13 cellular contexts compared by ENCODE assay signal in the genomic region with DNA sequence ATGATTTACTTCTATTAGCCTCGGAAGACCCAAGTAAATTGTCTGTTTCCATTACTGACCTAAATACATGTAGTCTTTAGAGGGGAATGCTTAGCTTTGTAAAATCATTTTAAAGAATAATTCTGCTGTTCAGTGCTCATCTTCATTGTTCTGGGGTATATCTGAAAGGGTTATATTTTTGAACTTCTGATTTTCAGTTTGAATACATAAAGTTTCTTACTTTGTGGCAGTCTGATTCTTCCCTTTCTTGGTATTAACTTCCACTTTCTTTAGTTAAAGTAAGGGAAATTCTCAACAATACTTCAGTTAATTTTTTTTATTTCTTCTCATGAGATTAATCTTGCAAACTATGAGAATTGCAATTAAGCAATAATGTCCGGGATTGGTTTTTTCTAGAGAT.
DNase-seq lines count a peak whose midpoint lies in the region; ATAC-seq, FAIRE-seq and TF ChIP-seq lines count a peak whose summit lies in the region.
"Had no signal": no experiment of that assay in that cellular context is flagged by ENCODE, and none has a peak within 500 bp of the region (broad histone marks: within the 10 kb centered on the region; RNA-seq: fewer than 3 reads in every experiment).

No MANE protein-coding gene starts in this region.

- intact Hi-C loops in activated CD4-positive, alpha-beta T cell treated with anti-CD3 and anti-CD28 coated beads for 36 hours (cut with DNase I, micrococcal nuclease), result loop anchor here in 1 of 2 experiments (2.0 kb wide), 1 partner anchor 45 kb away; no protein-coding TSS in a partner anchor

- H3K4me3 Mint-ChIP-seq in activated CD4-positive, alpha-beta T cell treated with anti-CD3 and anti-CD28 coated beads for 36 hours, result no peak overlapping the region
- H3K4me3 Mint-ChIP-seq in memory B cell, result peak overlapping the region; percentile 58
- H3K4me3 Mint-ChIP-seq: GM23338 had no signal

- H3K4me1 Mint-ChIP-seq in activated CD4-positive, alpha-beta T cell treated with anti-CD3 and anti-CD28 coated beads for 36 hours, result peaks cover 54% of the 10 kb centered on the region
- peaks cover 29% of the 10 kb centered on the region for H3K4me1 Mint-ChIP-seq in memory B cell

- ATAC-seq in activated CD4-positive, alpha-beta T cell treated with anti-CD3 and anti-CD28 coated beads for 36 hours, result no peak
- ATAC-seq in GM19455 (IDR thresholded peaks at IDR 0.05; ENCODE audit: unreplicated experiment), result peak; percentile 43
- peak; percentile 47 for ATAC-seq in HG03439 (IDR thresholded peaks at IDR 0.05; ENCODE audit: unreplicated experiment)
- ATAC-seq in memory B cell (ENCODE audit: low read depth), result no peak
- ATAC-seq: GM23338 had no signal

- H3K27ac Mint-ChIP-seq in activated CD4-positive, alpha-beta T cell treated with anti-CD3 and anti-CD28 coated beads for 36 hours, result peak overlapping the region; percentile 82
- peak overlapping the region; percentile 91 for H3K27ac Mint-ChIP-seq in memory B cell
- H3K27ac Mint-ChIP-seq: GM23338 had no signal

- DNase-seq in activated CD4-positive, alpha-beta T cell treated with anti-CD3 and anti-CD28 coated beads for 36 hours, result no peak
- no peak for DNase-seq in activated CD4-positive, alpha-beta T cell treated with anti-CD3 and anti-CD28 coated beads, Interleukin-2, amount 50 U/mL, for 48 hours
- DNase-seq in memory B cell (ENCODE audit: low spot score in 2 of 2) (no peak), NCI-H2171 (lab: John Stamatoyannopoulos, UW) (no peak), foreskin fibroblast (no peak), GM12891 (ENCODE audit: insufficient read length, low spot score) (no peak)
- DNase-seq: activated CD8-positive, alpha-beta memory T cell treated with anti-CD3 and anti-CD28 coated beads, Interleukin-2, amount 50 U/mL, for 4 hours; left ventricle myocardium superior; PC-9; T-helper 9 cell had no signal

- H3K27me3 Mint-ChIP-seq in activated CD4-positive, alpha-beta T cell treated with anti-CD3 and anti-CD28 coated beads for 36 hours, result no peaks in the 10 kb centered on the region
- no peaks in the 10 kb centered on the region for H3K27me3 Mint-ChIP-seq in memory B cell

- H3K36me3 Mint-ChIP-seq in activated CD4-positive, alpha-beta T cell treated with anti-CD3 and anti-CD28 coated beads for 36 hours (ENCODE audit: low read depth), result peaks cover 72% of the 10 kb centered on the region
- H3K36me3 Mint-ChIP-seq in memory B cell, result peaks cover 39% of the 10 kb centered on the region

- no peaks in the 10 kb centered on the region for H3K9me3 Mint-ChIP-seq in activated CD4-positive, alpha-beta T cell treated with anti-CD3 and anti-CD28 coated beads for 36 hours (ENCODE audit: low read depth)
- H3K9me3 Mint-ChIP-seq in memory B cell, result no peaks in the 10 kb centered on the region
- H3K9me3 Mint-ChIP-seq: GM23338 had no signal

- TF ChIP-seq POLR2A in GM12891 (IDR thresholded peaks at IDR 0.05; ENCODE audit: low read depth, low read length), result no peak

- FAIRE-seq in GM12891 (lab: Jason Lieb, UNC), result no peak

- POLR2A ChIA-PET in activated CD4-positive, alpha-beta T cell treated with anti-CD3 and anti-CD28 coated beads for 36 hours (lab: Charles Lee), result no interaction called here

- H3K4me3 ChIP-seq in foreskin fibroblast (ENCODE audit: low read depth in 1 of 2, low read length in 2 of 2), result no peak overlapping the region
- H3K4me3 ChIP-seq: GM23338, PC-9 had no signal

- CTCF ChIA-PET in activated CD4-positive, alpha-beta T cell treated with anti-CD3 and anti-CD28 coated beads for 36 hours (lab: Charles Lee), result interaction anchor here (0.8 to 1.8 kb wide), 2 partner anchors 16 to 27 kb away, joined by 3 to 4 read pairs; no protein-coding TSS in a partner anchor

- TF ChIP-seq CTCF in foreskin fibroblast (IDR thresholded peaks at IDR 0.05; ENCODE audit: low read depth, low read length), result no peak

TF ChIP-seq in GM12891, 5 proteins besides CTCF, POLR2A, EP300 and RAD21:
- TF ChIP-seq PAX5 (IDR thresholded peaks at IDR 0.05; ENCODE audit: insufficient read depth, low read length, severe bottlenecking) (no peak), TAF1 (IDR thresholded peaks at IDR 0.05; ENCODE audit: low read depth, low read length) (no peak), POLR2AphosphoS5 (IDR thresholded peaks at IDR 0.05; ENCODE audit: low read depth, low read length) (no peak), SPI1 (IDR thresholded peaks at IDR 0.05; ENCODE audit: low read depth, low read length) (no peak), POU2F2 (IDR thresholded peaks at IDR 0.05; ENCODE audit: low read depth, low read length) (no peak)

Comparison
In these comparisons a context has a peak if more than half of its experiments do, and no peak if none do; other contexts are left out.
1. ATAC-seq: peak in GM19455 (single experiment) and HG03439 (single experiment); none in activated CD4-positive, alpha-beta T cell treated with anti-CD3 and anti-CD28 coated beads for 36 hours (single experiment) and memory B cell (single experiment).